ENCODE assay signal across 11 cellular contexts in genomic region chr9:131954299-131954698, GRCh38.
A peak's percentile ranks its signal among the peaks of the same experiment; 100 is the strongest.
DNase-seq lines count a peak whose midpoint lies in the region; ATAC-seq, FAIRE-seq and TF ChIP-seq lines count a peak whose summit lies in the region.
"Had no signal": no experiment of that assay in that cellular context is flagged by ENCODE, and none has a peak within 500 bp of the region (broad histone marks: within the 10 kb centered on the region; RNA-seq: fewer than 3 reads in every experiment).

No MANE protein-coding gene starts in this region.

- H3K27ac ChIP-seq in 22Rv1 = no peak overlapping the region
- no peak overlapping the region for H3K27ac ChIP-seq in endothelial cell of umbilical vein (ENCODE audit: insufficient read depth, low read depth, low read length)
- H3K27ac ChIP-seq in CD8-positive, alpha-beta T cell (ENCODE audit: low read depth, low read length) = no peak overlapping the region

- TF ChIP-seq POLR2A in endothelial cell of umbilical vein (IDR thresholded peaks at IDR 0.05; ENCODE audit: low read depth, low read length) = no peak

- H3K4me3 Mint-ChIP-seq in CD8-positive, alpha-beta T cell = no peak overlapping the region
- H3K4me3 Mint-ChIP-seq in CD14-positive monocyte = no peak overlapping the region

- H3K36me3 ChIP-seq in endothelial cell of umbilical vein (ENCODE audit: control insufficient read depth in 2 of 2, extremely low read depth in 1 of 2, insufficient read depth in 2 of 2, low read length in 2 of 2) (no peaks in the 10 kb centered on the region), HAP-1 (replicated peaks) (0 out of 2 replicates have a peak, but pooled peaks cover 3% of the 10 kb centered on the region)
- H3K36me3 ChIP-seq in CD8-positive, alpha-beta T cell (ENCODE audit: insufficient read depth, low read length) = no peaks in the 10 kb centered on the region

- H3K27ac Mint-ChIP-seq in CD8-positive, alpha-beta T cell = no peak overlapping the region
- H3K27ac Mint-ChIP-seq in CD14-positive monocyte = no peak overlapping the region

- no peaks in the 10 kb centered on the region for H3K9me1 ChIP-seq in endothelial cell of umbilical vein (replicated peaks; ENCODE audit: control insufficient read depth, extremely low read depth, insufficient read depth, low read length)

- H3K36me3 Mint-ChIP-seq in CD8-positive, alpha-beta T cell = peaks cover 31% of the 10 kb centered on the region
- H3K36me3 Mint-ChIP-seq in CD14-positive monocyte = peaks cover 6 to 15% of the 10 kb centered on the region in 2 donors

- DNase-seq in ELR (ENCODE audit: low read depth) = peak; percentile 15
- DNase-seq in NCI-H460 (ENCODE audit: extremely low read depth, low read depth) = peak; percentile 6
- DNase-seq in endothelial cell of umbilical vein (ENCODE audit: low read depth, low spot score) = no peak
- DNase-seq in AG08396 (ENCODE audit: low spot score) = no peak
- no peak for DNase-seq in HAP-1 (ENCODE audit: low spot score in 2 of 2)
- DNase-seq in CD8-positive, alpha-beta T cell = no peak
- DNase-seq in CD14-positive monocyte (ENCODE audit: low spot score) = no peak
- DNase-seq: activated effector memory CD4-positive, alpha-beta T cell treated with anti-CD3 and anti-CD28 coated beads, Interleukin-2, amount 50 U/mL, for 16 hours; NCI-H774 had no signal

- CTCF ChIA-PET in endothelial cell of umbilical vein (lab: Charles Lee) = no interaction called here
- CTCF ChIA-PET in CD8-positive, alpha-beta T cell (lab: Charles Lee) = no interaction called here

- POLR2A ChIA-PET in endothelial cell of umbilical vein (lab: Charles Lee) = no interaction called here
- POLR2A ChIA-PET in CD8-positive, alpha-beta T cell (lab: Charles Lee) = no interaction called here

- no peak overlapping the region for H3K4me3 ChIP-seq in endothelial cell of umbilical vein (replicated peaks in 1 of 3; ENCODE audit: insufficient read depth in 1 of 3, low read depth in 1 of 3, low read length in 3 of 3)
- H3K4me3 ChIP-seq in HAP-1 = no peak overlapping the region
- H3K4me3 ChIP-seq in CD8-positive, alpha-beta T cell (ENCODE audit: low read depth, low read length) = no peak overlapping the region

- H3K27me3 Mint-ChIP-seq in CD8-positive, alpha-beta T cell (ENCODE audit: low read depth) = no peaks in the 10 kb centered on the region
- peaks cover 0 to 2% (median 0%) of the 10 kb centered on the region in 3 donors for H3K27me3 Mint-ChIP-seq in CD14-positive monocyte (ENCODE audit: low read depth in 3 of 3)

- H3K79me2 ChIP-seq in endothelial cell of umbilical vein (ENCODE audit: control insufficient read depth, insufficient read depth, low read length) = no peaks in the 10 kb centered on the region

- in situ Hi-C loops in HAP-1 (cut with MboI; ENCODE audit: low sequenced_read_pairs) = no loop called here

- intact Hi-C loops in endothelial cell of umbilical vein (cut with micrococcal nuclease) = no loop called here
- intact Hi-C loops in CD8-positive, alpha-beta T cell (cut with DNase I, micrococcal nuclease) = no loop called here
- intact Hi-C loops in CD14-positive monocyte (cut with micrococcal nuclease) = no loop called here

- no peaks in the 10 kb centered on the region for H4K20me1 ChIP-seq in endothelial cell of umbilical vein (replicated peaks; ENCODE audit: control insufficient read depth, extremely low read depth, insufficient read depth, low read length)

- TF ChIP-seq CTCF in 22Rv1 (IDR thresholded peaks at IDR 0.05) (peak; percentile 72), endothelial cell of umbilical vein (IDR thresholded peaks at IDR 0.05; ENCODE audit: extremely low read depth in 1 of 2, insufficient read depth in 1 of 2, low read depth in 1 of 2, low read length in 2 of 2) (peak; percentile 5 to 24), CD14-positive monocyte (IDR thresholded peaks at IDR 0.05) (no peak)
- TF ChIP-seq CTCF in CD8-positive, alpha-beta T cell (IDR thresholded peaks at IDR 0.05) = no peak

- no TSS peak for BruUV-seq in endothelial cell of umbilical vein (replicated peaks; lab: Mats Ljungman, UMichigan)

- no peak overlapping the region for H3K4me2 ChIP-seq in endothelial cell of umbilical vein (ENCODE audit: insufficient read depth, low read length)

- dilution Hi-C loops in endothelial cell of umbilical vein (cut with MboI; ENCODE audit: extremely low pct_ligation_motif_present, low sequenced_read_pairs) = no loop called here

- H3K9ac ChIP-seq in endothelial cell of umbilical vein (replicated peaks; ENCODE audit: extremely low read depth, insufficient read depth, low read length) = no peak overlapping the region

- H2AFZ ChIP-seq in endothelial cell of umbilical vein (ENCODE audit: low read depth, low read length) = no peak overlapping the region

- no peaks in the 10 kb centered on the region for H3K4me1 ChIP-seq in endothelial cell of umbilical vein (ENCODE audit: control insufficient read depth, extremely low read depth, insufficient read depth, low read length)
- H3K4me1 ChIP-seq in HAP-1 = no peaks in the 10 kb centered on the region
- no peaks in the 10 kb centered on the region for H3K4me1 ChIP-seq in CD8-positive, alpha-beta T cell (ENCODE audit: insufficient read depth, low read length)

- H3K9me3 ChIP-seq in endothelial cell of umbilical vein (replicated peaks; ENCODE audit: control insufficient read depth, insufficient read depth, low read length) (no peaks in the 10 kb centered on the region), HAP-1 (no peaks in the 10 kb centered on the region)
- H3K9me3 ChIP-seq in CD8-positive, alpha-beta T cell (ENCODE audit: low read length) = no peaks in the 10 kb centered on the region

- H3K9me3 Mint-ChIP-seq in CD8-positive, alpha-beta T cell = no peaks in the 10 kb centered on the region
- no peaks in the 10 kb centered on the region for H3K9me3 Mint-ChIP-seq in CD14-positive monocyte

- H3K27me3 ChIP-seq in endothelial cell of umbilical vein (ENCODE audit: control insufficient read depth in 2 of 2, insufficient read depth in 2 of 2, low read length in 2 of 2) (no peaks in the 10 kb centered on the region), HAP-1 (ENCODE audit: low read depth) (no peaks in the 10 kb centered on the region)
- no peaks in the 10 kb centered on the region for H3K27me3 ChIP-seq in CD8-positive, alpha-beta T cell (ENCODE audit: insufficient read depth, low read length)

- no peak for FAIRE-seq in endothelial cell of umbilical vein (lab: Jason Lieb, UNC)
- FAIRE-seq: TTC549 had no signal

- no peak for ATAC-seq in CD8-positive, alpha-beta T cell

- H3K4me1 Mint-ChIP-seq in CD8-positive, alpha-beta T cell (ENCODE audit: low read depth) = no peaks in the 10 kb centered on the region
- no peaks in the 10 kb centered on the region for H3K4me1 Mint-ChIP-seq in CD14-positive monocyte

TF ChIP-seq in endothelial cell of umbilical vein, 7 proteins besides CTCF, POLR2A, EP300 and RAD21:
- no peak for TF ChIP-seq JUN (IDR thresholded peaks at IDR 0.05; ENCODE audit: borderline replicate concordance, insufficient read depth, insufficient read length, low read depth)
- TF ChIP-seq GATA2 (IDR thresholded peaks at IDR 0.05; ENCODE audit: insufficient read depth, insufficient read length, low read depth, low read length) = no peak
- no peak for TF ChIP-seq EZH2 (IDR thresholded peaks at IDR 0.05; ENCODE audit: borderline replicate concordance, low read depth, low read length, severe bottlenecking)
- TF ChIP-seq FOS (IDR thresholded peaks at IDR 0.05; ENCODE audit: borderline replicate concordance, insufficient read depth, low read length) = no peak
- no peak for TF ChIP-seq MYC (IDR thresholded peaks at IDR 0.05; ENCODE audit: low read depth, low read length)
- TF ChIP-seq, protein P1, sequence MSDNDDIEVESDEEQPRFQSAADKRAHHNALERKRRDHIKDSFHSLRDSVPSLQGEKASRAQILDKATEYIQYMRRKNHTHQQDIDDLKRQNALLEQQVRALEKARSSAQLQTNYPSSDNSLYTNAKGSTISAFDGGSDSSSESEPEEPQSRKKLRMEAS (IDR thresholded peaks at IDR 0.05; ENCODE audit: insufficient read depth, insufficient read length) = no peak
- no peak for TF ChIP-seq POLR2AphosphoS5 (IDR thresholded peaks at IDR 0.05; ENCODE audit: insufficient read depth, low read depth, low read length)

Comparison
In these comparisons a context has a peak if more than half of its experiments do, and no peak if none do; other contexts are left out.
1. CTCF ChIP-seq: peak in 22Rv1 (single experiment) and endothelial cell of umbilical vein (2 of 2); none in CD8-positive, alpha-beta T cell (single experiment) and CD14-positive monocyte (single experiment).
2. DNase-seq: peak in ELR (single experiment) and NCI-H460 (single experiment); none in endothelial cell of umbilical vein (single experiment), AG08396 (single experiment), HAP-1 (0 of 2), CD8-positive, alpha-beta T cell (0 of 7) and CD14-positive monocyte (single experiment).